In genomic region chr3:128286691-128287090, GRCh38 we compare ENCODE assay signal across 18 cellular contexts.
"Had no signal": no experiment of that assay in that cellular context is flagged by ENCODE, and none has a peak within 500 bp of the region (broad histone marks: within the 10 kb centered on the region; RNA-seq: fewer than 3 reads in every experiment).

No MANE protein-coding gene starts in this region.

- H3K36me3 Mint-ChIP-seq: natural killer cell treated with Interleukin-12 subunit alpha and Interleukin-12 subunit beta and Interleukin-15 and Interleukin-18, amount 100 ng/mL, for 72 hours had no signal

- H3K4me1 Mint-ChIP-seq: activated naive CD8-positive, alpha-beta T cell treated with anti-CD3 and anti-CD28 coated beads, Interleukin-2, amount 10 ng/mL, durations not matched to agents 7 days and 5 days had no signal

- H3K9me3 ChIP-seq: body of pancreas, thoracic aorta, upper lobe of right lung had no signal

- H3K27me3 Mint-ChIP-seq: activated naive CD8-positive, alpha-beta T cell treated with anti-CD3 and anti-CD28 coated beads, Interleukin-2, amount 10 ng/mL, durations not matched to agents 7 days and 5 days; natural killer cell treated with Interleukin-12 subunit alpha and Interleukin-12 subunit beta and Interleukin-15 and Interleukin-18, amount 100 ng/mL, for 72 hours had no signal

- H3K36me3 ChIP-seq: thoracic aorta, upper lobe of right lung had no signal

- H3K27ac ChIP-seq: body of pancreas, foreskin keratinocyte, hepatocyte, parathyroid adenoma, thoracic aorta, upper lobe of right lung had no signal

- H3K4me3 ChIP-seq: body of pancreas, hepatocyte, smooth muscle cell, thoracic aorta, upper lobe of right lung had no signal

- H3K9ac ChIP-seq: parathyroid adenoma had no signal

- H3K4me3 Mint-ChIP-seq: activated naive CD8-positive, alpha-beta T cell treated with anti-CD3 and anti-CD28 coated beads, Interleukin-2, amount 10 ng/mL, durations not matched to agents 7 days and 5 days; natural killer cell treated with Interleukin-12 subunit alpha and Interleukin-12 subunit beta and Interleukin-15 and Interleukin-18, amount 100 ng/mL, for 72 hours had no signal

- DNase-seq: activated CD4-positive, alpha-beta T cell treated with anti-CD3 and anti-CD28 coated beads, Interleukin-2, amount 50 U/mL, for 1 hour; activated naive CD4-positive, alpha-beta T cell; activated naive CD8-positive, alpha-beta T cell treated with anti-CD3 and anti-CD28 coated beads, Interleukin-2, amount 10 ng/mL, durations not matched to agents 7 days and 5 days; activated T-cell treated with anti-CD3 and anti-CD28 coated beads for 4 hours; body of pancreas; foreskin keratinocyte; left cardiac atrium; mesendoderm; stimulated activated CD4-positive, alpha-beta T cell treated with anti-CD3 and anti-CD28 coated beads, Interleukin-4, amount 100 ng/mL, for 1 hour; T-helper 1 cell; T-helper 9 cell; upper lobe of right lung had no signal

- ATAC-seq: body of pancreas; foreskin keratinocyte; left cardiac atrium; natural killer cell treated with Interleukin-12 subunit alpha and Interleukin-12 subunit beta and Interleukin-15 and Interleukin-18, amount 100 ng/mL, for 72 hours; sciatic nerve; upper lobe of right lung had no signal

- H3K4me1 ChIP-seq: parathyroid adenoma had no signal

- H3K27me3 ChIP-seq: body of pancreas, foreskin keratinocyte, hepatocyte, upper lobe of right lung had no signal

- H3K9me3 Mint-ChIP-seq: activated naive CD8-positive, alpha-beta T cell treated with anti-CD3 and anti-CD28 coated beads, Interleukin-2, amount 10 ng/mL, durations not matched to agents 7 days and 5 days; natural killer cell treated with Interleukin-12 subunit alpha and Interleukin-12 subunit beta and Interleukin-15 and Interleukin-18, amount 100 ng/mL, for 72 hours had no signal

- H3K27ac Mint-ChIP-seq: activated naive CD8-positive, alpha-beta T cell treated with anti-CD3 and anti-CD28 coated beads, Interleukin-2, amount 10 ng/mL, durations not matched to agents 7 days and 5 days; natural killer cell treated with Interleukin-12 subunit alpha and Interleukin-12 subunit beta and Interleukin-15 and Interleukin-18, amount 100 ng/mL, for 72 hours had no signal
